ENCODE assay signal across 8 cellular contexts in the genomic region with DNA sequence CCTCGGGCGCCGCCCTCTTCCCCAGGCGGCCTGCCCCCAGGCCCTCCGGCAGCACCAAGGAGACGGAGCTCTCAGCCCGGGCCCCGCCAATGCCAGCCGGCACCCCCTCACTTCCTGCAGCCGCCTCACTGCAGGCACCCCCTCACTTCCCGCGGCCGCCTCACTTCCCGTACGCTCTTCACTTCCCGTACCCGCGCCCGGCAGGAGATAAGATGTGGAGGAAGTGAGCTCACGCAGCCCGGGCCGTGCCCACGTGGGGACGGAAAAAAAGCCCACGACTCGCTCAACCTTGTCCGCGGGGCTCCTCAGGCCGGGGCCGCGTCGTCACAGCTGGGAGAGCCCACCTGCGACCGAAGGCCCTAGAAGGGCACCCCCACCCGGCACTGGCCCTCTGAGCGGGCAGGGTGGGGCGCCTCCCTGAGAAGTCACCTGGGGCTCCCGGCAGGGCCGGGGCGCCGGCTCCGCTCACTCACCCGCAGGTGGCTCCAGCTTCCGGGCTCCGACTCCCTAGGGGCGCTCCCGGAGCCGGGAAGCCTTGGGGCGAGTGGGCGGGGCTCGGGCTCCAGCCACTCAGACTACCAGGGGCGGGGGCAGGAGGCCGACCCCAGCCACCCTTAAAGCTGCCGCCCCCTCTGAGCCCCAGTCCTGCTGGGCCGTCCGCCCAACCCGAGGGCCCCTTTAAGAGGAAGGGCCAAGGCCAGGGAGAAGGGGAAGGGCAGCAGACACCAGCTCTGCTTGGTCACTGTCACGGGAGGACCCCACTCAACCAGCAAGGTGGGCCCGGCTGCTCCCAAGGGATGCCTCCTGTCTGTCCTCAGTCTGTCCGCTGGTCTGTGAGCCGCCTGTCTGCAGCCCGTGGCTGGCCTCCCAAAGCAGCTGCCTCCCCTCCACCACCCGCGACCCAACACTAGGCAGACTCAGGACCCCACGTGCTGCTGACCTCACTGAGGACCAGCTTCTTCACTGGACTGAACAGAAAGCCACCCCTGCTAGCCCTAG. TPM values are rescaled to one million over a fixed set of nuclear protein-coding genes. Genes with fewer than 3 reads are reported as not detected.
DNase-seq lines count a peak whose midpoint lies in the region; ATAC-seq and TF ChIP-seq lines count a peak whose summit lies in the region.

No MANE protein-coding gene starts in this region.

- H3K27ac Mint-ChIP-seq in activated CD4-positive, alpha-beta T cell treated with anti-CD3 and anti-CD28 coated beads, Interleukin-2, amount 10 ng/mL, durations not matched to agents 24 days and 14 days: peak overlapping the region; percentile 90

- TF ChIP-seq CTCF in GM12874 (IDR thresholded peaks at IDR 0.05; ENCODE audit: insufficient read depth, low read depth, low read length) (0 out of 2 replicates have a peak, but pooled peaks have one; percentile 1), colonic mucosa (IDR thresholded peaks at IDR 0.05) (no peak)

- H3K4me3 ChIP-seq in colonic mucosa: peak overlapping the region; percentile 62

- H3K4me1 Mint-ChIP-seq in activated CD4-positive, alpha-beta T cell treated with anti-CD3 and anti-CD28 coated beads, Interleukin-2, amount 10 ng/mL, durations not matched to agents 24 days and 14 days: peaks cover 33% of the 10 kb centered on the region

- H3K9me3 ChIP-seq in colonic mucosa: no peaks in the 10 kb centered on the region

- H3K36me3 Mint-ChIP-seq in activated CD4-positive, alpha-beta T cell treated with anti-CD3 and anti-CD28 coated beads, Interleukin-2, amount 10 ng/mL, durations not matched to agents 24 days and 14 days (ENCODE audit: low read depth): peaks cover 18% of the 10 kb centered on the region

- H3K36me3 ChIP-seq in colonic mucosa: no peaks in the 10 kb centered on the region

- peaks cover 14% of the 10 kb centered on the region for H3K4me1 ChIP-seq in colonic mucosa

- intact Hi-C loops in activated CD4-positive, alpha-beta T cell treated with anti-CD3 and anti-CD28 coated beads, Interleukin-2, amount 10 ng/mL, durations not matched to agents 24 days and 14 days (cut with micrococcal nuclease): loop anchor here (1.0 to 5.0 kb wide), 6 partner anchors 48 to 338 kb away; partner anchors contain the start of genes EIF4ENIF1, PIK3IP1 and SFI1
- intact Hi-C loops in colonic mucosa (cut with DNase I): no loop called here

- H3K9ac ChIP-seq in colonic mucosa (ENCODE audit: low read depth in 2 of 2, low read length in 2 of 2): peak overlapping the region; percentile 68 to 70

- H3K27me3 ChIP-seq in colonic mucosa: no peaks in the 10 kb centered on the region

- peak overlapping the region; percentile 70 for H3K27ac ChIP-seq in colonic mucosa

- DNase-seq in NCI-H524 treated with DMSO at 0.1 percent for 48 hours (lab: John Stamatoyannopoulos, UW): peak; percentile 28
- peak; percentile 95 for DNase-seq in activated CD4-positive, alpha-beta T cell treated with anti-CD3 and anti-CD28 coated beads, Interleukin-2, amount 10 ng/mL, durations not matched to agents 24 days and 14 days
- peak; percentile 73 for DNase-seq in colonic mucosa
- peak; percentile 66 for DNase-seq in left lobe of liver (ENCODE audit: low spot score)
- peak; percentile 86 to 88 for DNase-seq in stimulated activated CD4-positive, alpha-beta T cell treated with anti-CD3 and anti-CD28 coated beads, Interleukin-2, amount 100 ng/mL, for 24 hours
- no peak for DNase-seq in NCI-H1694 (lab: John Stamatoyannopoulos, UW)

- ATAC-seq in HG02885 (IDR thresholded peaks at IDR 0.05; ENCODE audit: poor library complexity, unreplicated experiment): peak; percentile 57
- peak; percentile 54 for ATAC-seq in left lobe of liver

- H3K4me3 Mint-ChIP-seq in activated CD4-positive, alpha-beta T cell treated with anti-CD3 and anti-CD28 coated beads, Interleukin-2, amount 10 ng/mL, durations not matched to agents 24 days and 14 days: peak overlapping the region; percentile 90

- no peaks in the 10 kb centered on the region for H3K27me3 Mint-ChIP-seq in activated CD4-positive, alpha-beta T cell treated with anti-CD3 and anti-CD28 coated beads, Interleukin-2, amount 10 ng/mL, durations not matched to agents 24 days and 14 days

- no peaks in the 10 kb centered on the region for H3K9me3 Mint-ChIP-seq in activated CD4-positive, alpha-beta T cell treated with anti-CD3 and anti-CD28 coated beads, Interleukin-2, amount 10 ng/mL, durations not matched to agents 24 days and 14 days

RNA-seq across cellular contexts. Expression of gene PISD, which starts 31.4 kb away (rescaled TPM):
- 44.9 and 52.1 TPM in 2 replicates for total RNA-seq in activated CD4-positive, alpha-beta T cell treated with anti-CD3 and anti-CD28 coated beads, Interleukin-2, amount 10 ng/mL, durations not matched to agents 24 days and 14 days
- 10 to 100 TPM; 30.8 to 48.1 TPM for total RNA-seq in colonic mucosa
- 16.0 TPM for total RNA-seq in left lobe of liver
